ENCODE assay signal across 19 cellular contexts in genomic region chr2:118940486-118941120, GRCh38. TPM values are rescaled to one million over a fixed set of nuclear protein-coding genes. Genes with fewer than 3 reads are reported as not detected.
DNase-seq lines count a peak whose midpoint lies in the region; ATAC-seq and TF ChIP-seq lines count a peak whose summit lies in the region.
"Had no signal": no experiment of that assay in that cellular context is flagged by ENCODE, and none has a peak within 500 bp of the region (broad histone marks: within the 10 kb centered on the region; RNA-seq: fewer than 3 reads in every experiment).

No MANE protein-coding gene starts in this region.

- H3K4me3 Mint-ChIP-seq in CD4-positive, alpha-beta T cell: peak overlapping the region; percentile 30
- no peak overlapping the region for H3K4me3 Mint-ChIP-seq in chondrocyte (ENCODE audit: unreplicated experiment)
- H3K4me3 Mint-ChIP-seq: activated CD8-positive, alpha-beta memory T cell treated with anti-CD3 and anti-CD28 coated beads, Interleukin-2, amount 10 ng/mL, durations not matched to agents 7 days and 5 days had no signal

- ATAC-seq in CD4-positive, alpha-beta T cell (ENCODE audit: poor library complexity): no peak
- peak; percentile 43 to 72 (median 50) for ATAC-seq in heart right ventricle
- ATAC-seq in esophagus mucosa: no peak
- ATAC-seq: activated CD4-positive, CD25-positive, alpha-beta regulatory T cell treated with anti-CD3 and anti-CD28 coated beads, Interleukin-2, amount 50 U/mL, for 24 hours; activated CD8-positive, alpha-beta memory T cell treated with anti-CD3 and anti-CD28 coated beads, Interleukin-2, amount 10 ng/mL, durations not matched to agents 7 days and 5 days had no signal

- POLR2A ChIA-PET in CD4-positive, alpha-beta T cell (lab: Charles Lee): interaction anchor here (0.7 to 1.0 kb wide), 2 partner anchors 19 to 58 kb away, joined by 3 read pairs; no protein-coding TSS in a partner anchor

- peaks cover 15% of the 10 kb centered on the region for H3K4me1 Mint-ChIP-seq in CD4-positive, alpha-beta T cell (ENCODE audit: low read depth)
- no peaks in the 10 kb centered on the region for H3K4me1 Mint-ChIP-seq in chondrocyte (ENCODE audit: low read depth)
- H3K4me1 Mint-ChIP-seq: activated CD8-positive, alpha-beta memory T cell treated with anti-CD3 and anti-CD28 coated beads, Interleukin-2, amount 10 ng/mL, durations not matched to agents 7 days and 5 days had no signal

- no peaks in the 10 kb centered on the region for H3K9me3 ChIP-seq in CD4-positive, alpha-beta T cell (ENCODE audit: control insufficient read depth, low read length)
- H3K9me3 ChIP-seq in heart right ventricle: no peaks in the 10 kb centered on the region
- H3K9me3 ChIP-seq: esophagus muscularis mucosa, pancreas had no signal

- intact Hi-C loops in CD4-positive, alpha-beta T cell (cut with DNase I, micrococcal nuclease): no loop called here
- intact Hi-C loops in heart right ventricle (cut with DNase I): no loop called here
- intact Hi-C loops in posterior vena cava (cut with DNase I): no loop called here

- peaks cover 0 to 48% (median 0%) of the 10 kb centered on the region in 9 donors for H3K4me1 ChIP-seq in heart right ventricle
- H3K4me1 ChIP-seq: esophagus muscularis mucosa, pancreas had no signal

- H3K9me3 Mint-ChIP-seq in CD4-positive, alpha-beta T cell: no peaks in the 10 kb centered on the region
- H3K9me3 Mint-ChIP-seq in chondrocyte (ENCODE audit: low read depth): no peaks in the 10 kb centered on the region

- no peaks in the 10 kb centered on the region for H3K36me3 ChIP-seq in heart right ventricle
- H3K36me3 ChIP-seq: esophagus muscularis mucosa, pancreas had no signal

- CTCF ChIA-PET in CD4-positive, alpha-beta T cell (lab: Charles Lee): no interaction called here

- peaks cover 4% of the 10 kb centered on the region for H3K27me3 Mint-ChIP-seq in CD4-positive, alpha-beta T cell
- H3K27me3 Mint-ChIP-seq in chondrocyte (ENCODE audit: low read depth): peaks cover 9% of the 10 kb centered on the region
- H3K27me3 Mint-ChIP-seq: activated CD8-positive, alpha-beta memory T cell treated with anti-CD3 and anti-CD28 coated beads, Interleukin-2, amount 10 ng/mL, durations not matched to agents 7 days and 5 days had no signal

- no peaks in the 10 kb centered on the region for H3K36me3 Mint-ChIP-seq in CD4-positive, alpha-beta T cell (ENCODE audit: low read depth)
- no peaks in the 10 kb centered on the region for H3K36me3 Mint-ChIP-seq in chondrocyte (ENCODE audit: low read depth)
- H3K36me3 Mint-ChIP-seq: activated CD8-positive, alpha-beta memory T cell treated with anti-CD3 and anti-CD28 coated beads, Interleukin-2, amount 10 ng/mL, durations not matched to agents 7 days and 5 days had no signal

- no peak overlapping the region for H3K4me3 ChIP-seq in heart right ventricle
- H3K4me3 ChIP-seq: esophagus muscularis mucosa, pancreas had no signal

- no peak overlapping the region for H3K27ac ChIP-seq in CD4-positive, alpha-beta T cell (ENCODE audit: low read depth, low read length)
- H3K27ac ChIP-seq in heart right ventricle: peak overlapping the region in 1 of 10 donors; percentile 65
- H3K27ac ChIP-seq: esophagus muscularis mucosa, pancreas had no signal

- DNase-seq in CD4-positive, alpha-beta T cell: no peak
- DNase-seq in NOMO-1 treated with DMSO at 0.1 percent for 48 hours (lab: John Stamatoyannopoulos, UW; ENCODE audit: unreplicated experiment): peak; percentile 86
- peak; percentile 17 to 20 for DNase-seq in heart right ventricle
- DNase-seq in posterior vena cava (ENCODE audit: low spot score): peak; percentile 84
- no peak for DNase-seq in stimulated activated CD8-positive, alpha-beta memory T cell treated with anti-CD3 and anti-CD28 coated beads, Interleukin-4, amount 100 ng/mL, for 48 hours
- DNase-seq in 8988T: no peak
- DNase-seq in chondrocyte (ENCODE audit: low spot score): no peak
- DNase-seq: activated CD8-positive, alpha-beta memory T cell treated with anti-CD3 and anti-CD28 coated beads, Interleukin-2, amount 10 ng/mL, durations not matched to agents 7 days and 5 days; activated naive CD4-positive, alpha-beta T cell; dermis blood vessel endothelial cell; DMS79 treated with DMSO at 0.1 percent for 48 hours; NCI-H1930; NCI-H524 treated with DMSO at 0.1 percent for 48 hours; T-helper 2 cell had no signal

- no peaks in the 10 kb centered on the region for H3K27me3 ChIP-seq in CD4-positive, alpha-beta T cell (ENCODE audit: control insufficient read depth, insufficient read depth, low read length)
- peaks cover 0 to 13% (median 0%) of the 10 kb centered on the region in 7 donors for H3K27me3 ChIP-seq in heart right ventricle
- H3K27me3 ChIP-seq: pancreas had no signal

- 67 to 69% methylated on average over 9 of the region's 9 CpGs for WGBS in heart right ventricle, 2 donors

- TF ChIP-seq CTCF in CD4-positive, alpha-beta T cell (IDR thresholded peaks at IDR 0.05): no peak
- TF ChIP-seq CTCF in heart right ventricle (IDR thresholded peaks at IDR 0.05) (no peak), chondrocyte (IDR thresholded peaks at IDR 0.05) (no peak)

- peak overlapping the region; percentile 2 for H3K27ac Mint-ChIP-seq in CD4-positive, alpha-beta T cell
- H3K27ac Mint-ChIP-seq in chondrocyte (ENCODE audit: unreplicated experiment): no peak overlapping the region
- H3K27ac Mint-ChIP-seq: activated CD8-positive, alpha-beta memory T cell treated with anti-CD3 and anti-CD28 coated beads, Interleukin-2, amount 10 ng/mL, durations not matched to agents 7 days and 5 days had no signal

RNA-seq across cellular contexts. Expression of gene MARCO, which starts 1.4 kb away (rescaled TPM):
- under 1 TPM in 1 of 2 experiments, not detected in 1; 0.22 TPM for total RNA-seq in CD4-positive, alpha-beta T cell
- total RNA-seq in heart right ventricle: 10 to 100 TPM in 3 of 10 donors, 1 to 10 TPM in 5, under 1 TPM in 2; 0.47 to 31.2 (median 3.2) TPM
- 10 to 100 TPM in 1 of 2 donors, under 1 TPM in 1; 0.66 to 10.1 TPM for polyA plus RNA-seq in heart right ventricle
- total RNA-seq in posterior vena cava: 10 to 100 TPM; 20.5 to 78.2 TPM
- 0.80 TPM for total RNA-seq in esophagus mucosa
- not detected in 3 replicates for total RNA-seq in chondrocyte
- total RNA-seq: activated CD8-positive, alpha-beta memory T cell treated with anti-CD3 and anti-CD28 coated beads, Interleukin-2, amount 10 ng/mL, durations not matched to agents 7 days and 5 days; dermis blood vessel endothelial cell had no signal
- polyA plus RNA-seq: BJ had no signal

Comparison
In these comparisons a context has a peak if more than half of its experiments do, and no peak if none do; other contexts are left out.
1. ATAC-seq: peak in heart right ventricle (8 of 8); none in CD4-positive, alpha-beta T cell (single experiment) and esophagus mucosa (single experiment).
2. DNase-seq: peak in NOMO-1 treated with DMSO at 0.1 percent for 48 hours (single experiment), heart right ventricle (2 of 2) and posterior vena cava (single experiment); none in CD4-positive, alpha-beta T cell (0 of 10), stimulated activated CD8-positive, alpha-beta memory T cell treated with anti-CD3 and anti-CD28 coated beads, Interleukin-4, amount 100 ng/mL, for 48 hours (single experiment), 8988T (single experiment) and chondrocyte (single experiment).